Comparison of ENCODE assay signal across 25 cellular contexts in genomic region chr20:54005524-54005923, GRCh38.
"Had no signal": no experiment of that assay in that cellular context is flagged by ENCODE, and none has a peak within 500 bp of the region (broad histone marks: within the 10 kb centered on the region; RNA-seq: fewer than 3 reads in every experiment).

No MANE protein-coding gene starts in this region.

- H3K27me3 ChIP-seq: neural progenitor cell, ovary, right lobe of liver, sigmoid colon, stomach, testis, tibial artery, transverse colon, vagina had no signal

- FAIRE-seq: small intestine had no signal

- H3K4me1 ChIP-seq: neural progenitor cell, parathyroid adenoma, psoas muscle, right lobe of liver, sigmoid colon, stomach, suprapubic skin, testis, tibial artery, transverse colon, upper lobe of right lung, vagina had no signal

- H3K9ac ChIP-seq: neural progenitor cell, parathyroid adenoma had no signal

- H3K27ac ChIP-seq: neural progenitor cell, ovary, parathyroid adenoma, psoas muscle, right lobe of liver, sigmoid colon, stomach, suprapubic skin, testis, tibial artery, transverse colon, upper lobe of right lung, vagina had no signal

- H3K4me2 ChIP-seq: neural progenitor cell had no signal

- H3K36me3 ChIP-seq: neural progenitor cell, ovary, right lobe of liver, sigmoid colon, stomach, suprapubic skin, tibial artery, transverse colon, upper lobe of right lung, vagina had no signal

- H2AFZ ChIP-seq: neural progenitor cell, parathyroid adenoma had no signal

- H3K4me3 ChIP-seq: neural progenitor cell, ovary, psoas muscle, right lobe of liver, sigmoid colon, stomach, suprapubic skin, testis, tibial artery, transverse colon, upper lobe of right lung, vagina had no signal

- DNase-seq: natural killer cell; occipital lobe; ovary; posterior cingulate gyrus; psoas muscle; right cardiac atrium; right lobe of liver; sigmoid colon; small intestine; stimulated activated CD4-positive, alpha-beta T cell treated with anti-CD3 and anti-CD28 coated beads, Interleukin-15, amount 100 ng/mL, for 24 hours; stimulated activated CD4-positive, alpha-beta T cell treated with anti-CD3 and anti-CD28 coated beads, Interleukin-2, amount 100 ng/mL, for 24 hours; stimulated activated CD4-positive, alpha-beta T cell treated with anti-CD3 and anti-CD28 coated beads, Interleukin-2, amount 100 ng/mL, for 48 hours; stimulated activated CD4-positive, alpha-beta T cell treated with anti-CD3 and anti-CD28 coated beads, Interleukin-4, amount 100 ng/mL, for 24 hours; stimulated activated naive B cell treated with anti-CD40 and anti-IgM and Interleukin-4, amounts not matched to agents 10 μg/mL and 1 μg/mL and 100 μg/mL, for 72 hours; stimulated activated naive CD4-positive, alpha-beta T cell treated with Interleukin-2 at 50 U/mL for 16 hours; stomach; testis; tibial artery; transverse colon; upper lobe of right lung had no signal

- H3K79me2 ChIP-seq: parathyroid adenoma had no signal

- H3K9me3 ChIP-seq: ovary, right lobe of liver, testis, vagina had no signal

- ATAC-seq: natural killer cell; psoas muscle; right cardiac atrium; right lobe of liver; stimulated activated effector memory CD8-positive, alpha-beta T cell treated with anti-CD3 and anti-CD28 coated beads, Interleukin-12 subunit alpha, Interleukin-12 subunit beta, amount 100 ng/mL, for 72 hours; upper lobe of right lung had no signal
